21 cellular contexts compared by ENCODE assay signal in genomic region chr6:111556004-111556403, GRCh38. TPM values are rescaled to one million over a fixed set of nuclear protein-coding genes. Genes with fewer than 3 reads are reported as not detected.
DNase-seq lines count a peak whose midpoint lies in the region; ATAC-seq and TF ChIP-seq lines count a peak whose summit lies in the region.
"Had no signal": no experiment of that assay in that cellular context is flagged by ENCODE, and none has a peak within 500 bp of the region (broad histone marks: within the 10 kb centered on the region; RNA-seq: fewer than 3 reads in every experiment).

No MANE protein-coding gene starts in this region.

- H4K91ac ChIP-seq in mesenchymal stem cell (ENCODE audit: low read length): no peak overlapping the region

- no peak overlapping the region for H2AFZ ChIP-seq in mesenchymal stem cell (ENCODE audit: low read depth, low read length)

- TF ChIP-seq CTCF in chondrocyte (IDR thresholded peaks at IDR 0.05) (no peak), vagina (IDR thresholded peaks at IDR 0.05) (no peak)

- peaks cover 22% of the 10 kb centered on the region for H3K4me1 Mint-ChIP-seq in activated T-cell treated with anti-CD3 and anti-CD28 coated beads, Interleukin-2, amount 50 U/mL, for 72 hours (ENCODE audit: low read depth)
- peaks cover 77% of the 10 kb centered on the region for H3K4me1 Mint-ChIP-seq in chondrocyte (ENCODE audit: low read depth)
- H3K4me1 Mint-ChIP-seq: central memory CD8-positive, alpha-beta T cell had no signal

- H3K4me3 ChIP-seq in mesenchymal stem cell (ENCODE audit: insufficient read depth in 1 of 2, low read depth in 1 of 2, low read length in 2 of 2): no peak overlapping the region
- no peak overlapping the region for H3K4me3 ChIP-seq in vagina
- H3K4me3 ChIP-seq: GM12878, skin epidermis had no signal

- peaks cover 20% of the 10 kb centered on the region for H3K4me1 ChIP-seq in mesenchymal stem cell (ENCODE audit: control insufficient read depth, insufficient read depth, low read depth, low read length)
- peaks cover 71% of the 10 kb centered on the region for H3K4me1 ChIP-seq in vagina

- H3K36me3 Mint-ChIP-seq in activated T-cell treated with anti-CD3 and anti-CD28 coated beads, Interleukin-2, amount 50 U/mL, for 72 hours (ENCODE audit: insufficient read depth in 2 of 2): peaks cover 0 to 10% of the 10 kb centered on the region in 2 donors
- peaks cover 10% of the 10 kb centered on the region for H3K36me3 Mint-ChIP-seq in chondrocyte (ENCODE audit: low read depth)

- H3K9me3 ChIP-seq in mesenchymal stem cell (ENCODE audit: control insufficient read depth, low read length) (no peaks in the 10 kb centered on the region), vagina (no peaks in the 10 kb centered on the region)

- no peak overlapping the region for H2AK5ac ChIP-seq in mesenchymal stem cell (ENCODE audit: low read length, severe bottlenecking)

- H3K4ac ChIP-seq in mesenchymal stem cell (ENCODE audit: low read depth in 1 of 2, low read length in 2 of 2): no peak overlapping the region

- H3K4me3 Mint-ChIP-seq in activated T-cell treated with anti-CD3 and anti-CD28 coated beads, Interleukin-2, amount 50 U/mL, for 72 hours: no peak overlapping the region
- H3K4me3 Mint-ChIP-seq in chondrocyte (ENCODE audit: unreplicated experiment): no peak overlapping the region
- H3K4me3 Mint-ChIP-seq: central memory CD8-positive, alpha-beta T cell had no signal

- H4K8ac ChIP-seq in mesenchymal stem cell (ENCODE audit: low read length): no peak overlapping the region

- H3K27me3 ChIP-seq in mesenchymal stem cell (ENCODE audit: control insufficient read depth in 1 of 2, insufficient read depth in 1 of 2, low read length in 2 of 2) (no peaks in the 10 kb centered on the region), vagina (no peaks in the 10 kb centered on the region)

- no peak overlapping the region for H3K23ac ChIP-seq in mesenchymal stem cell (ENCODE audit: low read length in 2 of 2)

- H2BK120ac ChIP-seq in mesenchymal stem cell (ENCODE audit: low read depth, low read length): no peak overlapping the region

- no peaks in the 10 kb centered on the region for H3K27me3 Mint-ChIP-seq in activated T-cell treated with anti-CD3 and anti-CD28 coated beads, Interleukin-2, amount 50 U/mL, for 72 hours (ENCODE audit: low read depth)
- no peaks in the 10 kb centered on the region for H3K27me3 Mint-ChIP-seq in chondrocyte (ENCODE audit: low read depth)
- H3K27me3 Mint-ChIP-seq: central memory CD8-positive, alpha-beta T cell had no signal

- H2BK5ac ChIP-seq in mesenchymal stem cell (ENCODE audit: low read depth, low read length, poor library complexity, severe bottlenecking): no peak overlapping the region

- 99% methylated on average over 7 of the region's 7 CpGs for WGBS in mesenchymal stem cell

- no peak for ATAC-seq in activated T-cell treated with anti-CD3 and anti-CD28 coated beads, Interleukin-2, amount 50 U/mL, for 72 hours (replicated peaks in 1 of 2)
- ATAC-seq in GM18868 (IDR thresholded peaks at IDR 0.05; ENCODE audit: unreplicated experiment) (no peak), HG03039 (IDR thresholded peaks at IDR 0.05; ENCODE audit: unreplicated experiment) (no peak)
- ATAC-seq: GM12878, HepG2, SK-N-SH treated with all-trans-retinoic acid at 6 μM for 48 hours had no signal

- no peak overlapping the region for H3K14ac ChIP-seq in mesenchymal stem cell (ENCODE audit: low read length in 2 of 2)

- H3K79me1 ChIP-seq in mesenchymal stem cell (replicated peaks; ENCODE audit: low read length, poor library complexity, severe bottlenecking): peaks cover 10% of the 10 kb centered on the region

- no peak for TF ChIP-seq POLR2A in vagina (IDR thresholded peaks at IDR 0.05)

- H3K18ac ChIP-seq in mesenchymal stem cell (ENCODE audit: low read depth in 1 of 2, low read length in 2 of 2): no peak overlapping the region

- H2BK15ac ChIP-seq in mesenchymal stem cell (ENCODE audit: low read depth, poor library complexity, severe bottlenecking): no peak overlapping the region

- H3K27ac ChIP-seq in mesenchymal stem cell (ENCODE audit: low read length, poor library complexity, severe bottlenecking) (no peak overlapping the region), vagina (peak overlapping the region; percentile 84)

- peak overlapping the region; percentile 22 for H3K9ac ChIP-seq in mesenchymal stem cell (ENCODE audit: low read length)

- intact Hi-C loops in vagina (cut with DNase I): no loop called here

- no peak overlapping the region for H2BK12ac ChIP-seq in mesenchymal stem cell (ENCODE audit: low read length in 2 of 2)

- DNase-seq in activated T-cell treated with anti-CD3 and anti-CD28 coated beads, Interleukin-2, amount 50 U/mL, for 72 hours: no peak
- DNase-seq in activated T-cell treated with anti-CD3 and anti-CD28 coated beads, Interleukin-2, amount 50 U/mL, for 1 hour: no peak
- no peak for DNase-seq in chondrocyte (ENCODE audit: low spot score)
- DNase-seq in mesenchymal stem cell: no peak
- DNase-seq in vagina (ENCODE audit: extremely low spot score in 2 of 2): no peak
- no peak for DNase-seq in NCI-H2081 (lab: John Stamatoyannopoulos, UW)
- DNase-seq: activated CD4-positive, alpha-beta T cell treated with anti-CD3 and anti-CD28 coated beads for 1 hour; activated CD8-positive, alpha-beta memory T cell treated with anti-CD3 and anti-CD28 coated beads, Interleukin-2, amount 50 U/mL, for 48 hours; anterior cingulate cortex; effector memory CD4-positive, alpha-beta T cell; NCI-H1417 treated with DMSO at 0.1 percent for 48 hours; nephron progenitor cell; posterior cingulate gyrus; stimulated activated CD4-positive, alpha-beta T cell treated with anti-CD3 and anti-CD28 coated beads, Interleukin-4, amount 100 ng/mL, for 1 hour had no signal

- H3K27ac Mint-ChIP-seq in activated T-cell treated with anti-CD3 and anti-CD28 coated beads, Interleukin-2, amount 50 U/mL, for 72 hours: peak overlapping the region; percentile 0
- peak overlapping the region; percentile 77 for H3K27ac Mint-ChIP-seq in chondrocyte (ENCODE audit: unreplicated experiment)

- H3K36me3 ChIP-seq in mesenchymal stem cell (ENCODE audit: control insufficient read depth in 1 of 2, insufficient read depth in 2 of 2, low read depth in 1 of 2, low read length in 2 of 2) (peaks cover 5 to 37% of the 10 kb centered on the region in 2 experiments), vagina (no peaks in the 10 kb centered on the region)

- no peaks in the 10 kb centered on the region for H3K9me3 Mint-ChIP-seq in activated T-cell treated with anti-CD3 and anti-CD28 coated beads, Interleukin-2, amount 50 U/mL, for 72 hours
- H3K9me3 Mint-ChIP-seq in chondrocyte (ENCODE audit: low read depth): no peaks in the 10 kb centered on the region
- H3K9me3 Mint-ChIP-seq: central memory CD8-positive, alpha-beta T cell; nephron progenitor cell had no signal

- H3K4me2 ChIP-seq in mesenchymal stem cell (ENCODE audit: low read length, poor library complexity, severe bottlenecking): no peak overlapping the region

RNA-seq across cellular contexts. Expression of gene TRAF3IP2, which starts 49.7 kb away (rescaled TPM):
- total RNA-seq in activated T-cell treated with anti-CD3 and anti-CD28 coated beads, Interleukin-2, amount 50 U/mL, for 72 hours: 10 to 100 TPM; 29.3 to 45.5 TPM
- total RNA-seq in chondrocyte: 29.3 to 51.5 TPM (median 29.9 TPM) in 3 replicates
- 12.5 TPM for polyA plus RNA-seq in mesenchymal stem cell (2013, experiment 1 of 2)
- 13.1 TPM for polyA plus RNA-seq in mesenchymal stem cell (2013, experiment 2 of 2)
- 35.1 TPM for total RNA-seq in vagina
